15 cellular contexts compared by ENCODE assay signal in the genomic region with DNA sequence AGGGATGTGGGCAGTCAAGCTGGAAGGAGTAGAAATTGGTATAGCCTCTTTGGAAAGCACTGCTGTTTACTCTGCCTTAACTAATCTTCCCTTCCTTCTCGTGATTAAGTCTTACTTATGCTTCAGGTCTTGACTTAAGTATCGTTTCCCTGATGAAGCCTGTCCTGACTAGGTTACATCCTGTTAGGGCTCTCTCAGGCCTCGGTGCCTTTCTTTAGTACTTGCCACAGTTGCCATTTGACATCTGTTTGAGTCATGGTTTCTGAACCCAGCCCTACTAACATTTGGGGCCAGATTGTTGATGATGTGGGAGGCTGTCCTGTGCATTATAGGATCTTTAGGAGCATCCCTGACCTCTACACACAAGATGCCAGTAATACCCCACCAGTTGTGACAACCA.
DNase-seq lines count a peak whose midpoint lies in the region; ATAC-seq lines count a peak whose summit lies in the region.
"Had no signal": no experiment of that assay in that cellular context is flagged by ENCODE, and none has a peak within 500 bp of the region (broad histone marks: within the 10 kb centered on the region; RNA-seq: fewer than 3 reads in every experiment).

No MANE protein-coding gene starts in this region.

- H3K36me3 Mint-ChIP-seq in activated T-cell treated with anti-CD3 and anti-CD28 coated beads, Interleukin-2, amount 50 U/mL, for 24 hours (ENCODE audit: low read depth), result peaks cover 92% of the 10 kb centered on the region
- H3K36me3 Mint-ChIP-seq in activated naive CD4-positive, alpha-beta T cell treated with anti-CD3 and anti-CD28 coated beads, Interleukin-2, amount 50 U/mL, for 72 hours, result peaks cover 10 to 17% of the 10 kb centered on the region in 2 donors
- H3K36me3 Mint-ChIP-seq in activated T-helper 17 cell treated with anti-CD3 and anti-CD28 coated beads, Interleukin-2, amount 50 U/mL, for 72 hours (ENCODE audit: low read depth), result peaks cover 100% of the 10 kb centered on the region
- H3K36me3 Mint-ChIP-seq in memory B cell, result peaks cover 30% of the 10 kb centered on the region

- no peak for DNase-seq in activated T-cell treated with anti-CD3 and anti-CD28 coated beads, Interleukin-2, amount 50 U/mL, for 24 hours
- no peak for DNase-seq in activated T-cell treated with anti-CD3 and anti-CD28 coated beads, Interleukin-2, amount 50 U/mL, for 1 hour
- DNase-seq in activated naive CD4-positive, alpha-beta T cell treated with anti-CD3 and anti-CD28 coated beads, Interleukin-2, amount 50 U/mL, for 72 hours (ENCODE audit: low spot score in 2 of 2), result no peak
- no peak for DNase-seq in activated naive CD4-positive, alpha-beta T cell treated with Interleukin-2 at 50 U/mL for 16 hours
- no peak for DNase-seq in memory B cell (ENCODE audit: low spot score in 2 of 2)
- DNase-seq in retina, result no peak
- no peak for DNase-seq in NCI-H1930 (lab: John Stamatoyannopoulos, UW)
- DNase-seq: Calu3; CD8-positive, alpha-beta T cell; DMS79 treated with DMSO at 0.1 percent for 48 hours; GF-D8; HCEC 1CT had no signal

- H3K4me3 Mint-ChIP-seq in activated T-cell treated with anti-CD3 and anti-CD28 coated beads, Interleukin-2, amount 50 U/mL, for 24 hours, result no peak overlapping the region
- H3K4me3 Mint-ChIP-seq in activated T-helper 17 cell treated with anti-CD3 and anti-CD28 coated beads, Interleukin-2, amount 50 U/mL, for 72 hours, result no peak overlapping the region
- no peak overlapping the region for H3K4me3 Mint-ChIP-seq in memory B cell
- H3K4me3 Mint-ChIP-seq: B cell; CD8-positive, alpha-beta T cell; GM23338 had no signal

- peak overlapping the region; percentile 79 for H3K27ac Mint-ChIP-seq in activated T-cell treated with anti-CD3 and anti-CD28 coated beads, Interleukin-2, amount 50 U/mL, for 24 hours
- peak overlapping the region; percentile 37 to 39 for H3K27ac Mint-ChIP-seq in activated naive CD4-positive, alpha-beta T cell treated with anti-CD3 and anti-CD28 coated beads, Interleukin-2, amount 50 U/mL, for 72 hours
- peak overlapping the region; percentile 83 for H3K27ac Mint-ChIP-seq in activated T-helper 17 cell treated with anti-CD3 and anti-CD28 coated beads, Interleukin-2, amount 50 U/mL, for 72 hours
- H3K27ac Mint-ChIP-seq in memory B cell, result peak overlapping the region; percentile 17
- H3K27ac Mint-ChIP-seq: B cell; CD8-positive, alpha-beta T cell; GM23338 had no signal

- peak; percentile 56 to 72 for ATAC-seq in activated naive CD4-positive, alpha-beta T cell treated with anti-CD3 and anti-CD28 coated beads, Interleukin-2, amount 50 U/mL, for 72 hours
- ATAC-seq in activated T-helper 17 cell treated with anti-CD3 and anti-CD28 coated beads, Interleukin-2, amount 50 U/mL, for 72 hours (replicated peaks), result peak; percentile 69
- no peak for ATAC-seq in memory B cell (ENCODE audit: low read depth)
- ATAC-seq: CD8-positive, alpha-beta T cell; GM23338 had no signal

- no peaks in the 10 kb centered on the region for H3K9me3 Mint-ChIP-seq in activated T-cell treated with anti-CD3 and anti-CD28 coated beads, Interleukin-2, amount 50 U/mL, for 24 hours
- H3K9me3 Mint-ChIP-seq in activated naive CD4-positive, alpha-beta T cell treated with anti-CD3 and anti-CD28 coated beads, Interleukin-2, amount 50 U/mL, for 72 hours, result peaks cover 0 to 3% of the 10 kb centered on the region in 2 donors
- no peaks in the 10 kb centered on the region for H3K9me3 Mint-ChIP-seq in activated T-helper 17 cell treated with anti-CD3 and anti-CD28 coated beads, Interleukin-2, amount 50 U/mL, for 72 hours
- no peaks in the 10 kb centered on the region for H3K9me3 Mint-ChIP-seq in memory B cell
- H3K9me3 Mint-ChIP-seq: CD8-positive, alpha-beta T cell had no signal

- no peaks in the 10 kb centered on the region for H3K27me3 Mint-ChIP-seq in activated T-cell treated with anti-CD3 and anti-CD28 coated beads, Interleukin-2, amount 50 U/mL, for 24 hours
- H3K27me3 Mint-ChIP-seq in activated T-helper 17 cell treated with anti-CD3 and anti-CD28 coated beads, Interleukin-2, amount 50 U/mL, for 72 hours, result no peaks in the 10 kb centered on the region
- H3K27me3 Mint-ChIP-seq in memory B cell, result no peaks in the 10 kb centered on the region
- H3K27me3 Mint-ChIP-seq: B cell had no signal

- peaks cover 16% of the 10 kb centered on the region for H3K4me1 Mint-ChIP-seq in activated T-cell treated with anti-CD3 and anti-CD28 coated beads, Interleukin-2, amount 50 U/mL, for 24 hours (ENCODE audit: low read depth)
- H3K4me1 Mint-ChIP-seq in activated T-helper 17 cell treated with anti-CD3 and anti-CD28 coated beads, Interleukin-2, amount 50 U/mL, for 72 hours, result no peaks in the 10 kb centered on the region
- no peaks in the 10 kb centered on the region for H3K4me1 Mint-ChIP-seq in memory B cell
- H3K4me1 Mint-ChIP-seq: B cell, GM23338 had no signal

Comparison
In these comparisons a context has a peak if more than half of its experiments do, and no peak if none do; other contexts are left out.
1. H3K27ac Mint-ChIP-seq: peak in every context shown above with its lines; median percentile 83 in activated T-helper 17 cell treated with anti-CD3 and anti-CD28 coated beads, Interleukin-2, amount 50 U/mL, for 72 hours; 79 in activated T-cell treated with anti-CD3 and anti-CD28 coated beads, Interleukin-2, amount 50 U/mL, for 24 hours; 38 in activated naive CD4-positive, alpha-beta T cell treated with anti-CD3 and anti-CD28 coated beads, Interleukin-2, amount 50 U/mL, for 72 hours; 17 in memory B cell.